Comparison of ENCODE assay signal across 24 cellular contexts in the genomic region with DNA sequence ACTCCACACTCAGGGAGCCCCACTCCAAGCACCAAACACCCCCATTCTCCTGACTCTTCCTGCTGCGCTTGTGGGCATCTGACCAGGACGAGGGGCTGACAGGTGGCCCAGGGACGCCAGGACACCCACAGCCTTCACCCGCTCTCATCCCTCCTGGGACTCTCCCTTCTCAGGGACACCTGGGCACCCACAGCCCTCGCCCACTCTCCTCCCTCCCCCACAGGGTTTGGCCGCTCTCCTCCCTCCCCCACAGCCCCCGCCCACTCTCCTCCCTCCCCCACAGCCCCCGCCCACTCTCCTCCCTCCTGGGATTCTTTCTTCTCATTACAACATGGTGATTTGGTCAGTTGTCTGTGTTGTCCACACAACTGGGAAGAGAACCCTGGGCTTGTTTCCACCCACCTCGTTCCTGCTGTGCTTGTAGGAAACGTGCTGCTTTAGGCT. TPM values are rescaled to one million over a fixed set of nuclear protein-coding genes. Genes with fewer than 3 reads are reported as not detected.
DNase-seq lines count a peak whose midpoint lies in the region; FAIRE-seq and TF ChIP-seq lines count a peak whose summit lies in the region.
"Had no signal": no experiment of that assay in that cellular context is flagged by ENCODE, and none has a peak within 500 bp of the region (broad histone marks: within the 10 kb centered on the region; RNA-seq: fewer than 3 reads in every experiment).

No MANE protein-coding gene starts in this region.

- H3K4ac ChIP-seq in mesenchymal stem cell (ENCODE audit: low read depth in 1 of 2, low read length in 2 of 2), result no peak overlapping the region

- H3K23ac ChIP-seq in mesenchymal stem cell (ENCODE audit: low read length in 2 of 2), result no peak overlapping the region

- H3K27me3 ChIP-seq in BLaER1 (no peaks in the 10 kb centered on the region), mesenchymal stem cell (ENCODE audit: control insufficient read depth in 1 of 2, insufficient read depth in 1 of 2, low read length in 2 of 2) (no peaks in the 10 kb centered on the region)
- H3K27me3 ChIP-seq: right lobe of liver, tibial artery had no signal

- no peak overlapping the region for H3K18ac ChIP-seq in mesenchymal stem cell (ENCODE audit: low read depth in 1 of 2, low read length in 2 of 2)

- TF ChIP-seq POLR2A in Raji (IDR thresholded peaks at IDR 0.05; ENCODE audit: insufficient read depth, low read depth, low read length), result peak; percentile 53; the same call in 1 of the 2 replicates

- H3K36me3 ChIP-seq in BLaER1 (peaks cover 66% of the 10 kb centered on the region), mesenchymal stem cell (ENCODE audit: control insufficient read depth in 1 of 2, insufficient read depth in 2 of 2, low read depth in 1 of 2, low read length in 2 of 2) (peaks cover 54 to 67% of the 10 kb centered on the region in 2 experiments)
- H3K36me3 ChIP-seq: right lobe of liver had no signal

- H3K27ac ChIP-seq in BLaER1, result peak overlapping the region; percentile 35; the same call in 1 of the 2 replicates
- H3K27ac ChIP-seq in mesenchymal stem cell (ENCODE audit: low read length, poor library complexity, severe bottlenecking), result no peak overlapping the region
- no peak overlapping the region for H3K27ac ChIP-seq in substantia nigra (ENCODE audit: low read depth, low read length, poor library complexity, severe bottlenecking)
- H3K27ac ChIP-seq: right lobe of liver, tibial artery had no signal

- H4K8ac ChIP-seq in mesenchymal stem cell (ENCODE audit: low read length), result no peak overlapping the region

- H2BK120ac ChIP-seq in mesenchymal stem cell (ENCODE audit: low read depth, low read length), result no peak overlapping the region

- H4K20me1 ChIP-seq in BLaER1, result no peaks in the 10 kb centered on the region

- H3K79me1 ChIP-seq in mesenchymal stem cell (replicated peaks; ENCODE audit: low read length, poor library complexity, severe bottlenecking), result peaks cover 4% of the 10 kb centered on the region

- no peak overlapping the region for H4K91ac ChIP-seq in mesenchymal stem cell (ENCODE audit: low read length)

- H2BK5ac ChIP-seq in mesenchymal stem cell (ENCODE audit: low read depth, low read length, poor library complexity, severe bottlenecking), result no peak overlapping the region

- H3K4me3 ChIP-seq in BLaER1, result no peak overlapping the region
- no peak overlapping the region for H3K4me3 ChIP-seq in mesenchymal stem cell (ENCODE audit: insufficient read depth in 1 of 2, low read depth in 1 of 2, low read length in 2 of 2)
- H3K4me3 ChIP-seq: right lobe of liver, tibial artery had no signal

- H2BK12ac ChIP-seq in mesenchymal stem cell (ENCODE audit: low read length in 2 of 2), result no peak overlapping the region

- no peak overlapping the region for H2BK15ac ChIP-seq in mesenchymal stem cell (ENCODE audit: low read depth, poor library complexity, severe bottlenecking)

- DNase-seq in GM19239 (ENCODE audit: insufficient read length, low spot score) (no peak), left kidney (ENCODE audit: low read depth, low spot score) (peak; percentile 38), mesenchymal stem cell (no peak), substantia nigra (lab: John Stamatoyannopoulos, UW) (no peak), globus pallidus (ENCODE audit: low spot score) (no peak)
- no peak for DNase-seq in stimulated activated CD4-positive, alpha-beta T cell treated with anti-CD3 and anti-CD28 coated beads, Interleukin-12 subunit alpha, Interleukin-12 subunit beta, amount 100 ng/mL, for 4 hours
- DNase-seq: activated CD4-positive, alpha-beta memory T cell treated with anti-CD3 and anti-CD28 coated beads, Interleukin-2, amount 10 ng/mL, durations not matched to agents 7 days and 5 days; activated naive CD4-positive, alpha-beta T cell; activated T-cell treated with anti-CD3 and anti-CD28 coated beads for 4 hours; anterior cingulate cortex; effector CD8-positive, alpha-beta T cell; foreskin melanocyte; kidney; mesendoderm; naive thymus-derived CD8-positive, alpha-beta T cell; NCI-H1436; NCI-H2171; PC-3; right lobe of liver; T-helper 17 cell; tibial artery had no signal

- H3K4me2 ChIP-seq in BLaER1 (peak overlapping the region; percentile 36; the same call in 1 of the 2 replicates), mesenchymal stem cell (ENCODE audit: low read length, poor library complexity, severe bottlenecking) (no peak overlapping the region)

- no peak overlapping the region for H2AK5ac ChIP-seq in mesenchymal stem cell (ENCODE audit: low read length, severe bottlenecking)

- H3K9ac ChIP-seq in BLaER1, result no peak overlapping the region
- no peak overlapping the region for H3K9ac ChIP-seq in mesenchymal stem cell (ENCODE audit: low read length)

- peaks cover 77% of the 10 kb centered on the region for H3K4me1 ChIP-seq in BLaER1
- peaks cover 2% of the 10 kb centered on the region for H3K4me1 ChIP-seq in mesenchymal stem cell (ENCODE audit: control insufficient read depth, insufficient read depth, low read depth, low read length)
- H3K4me1 ChIP-seq: right lobe of liver, tibial artery had no signal

- peak; percentile 66 for FAIRE-seq in GM19239 (lab: Jason Lieb, UNC)
- FAIRE-seq: HepG2, kidney had no signal

- WGBS in mesenchymal stem cell, result 92% methylated on average over 7 of the region's 10 CpGs

- peaks cover 2% of the 10 kb centered on the region for H3K9me3 ChIP-seq in BLaER1
- peaks cover 5% of the 10 kb centered on the region for H3K9me3 ChIP-seq in mesenchymal stem cell (ENCODE audit: control insufficient read depth, low read length)
- H3K9me3 ChIP-seq: right lobe of liver, tibial artery had no signal

- H2AFZ ChIP-seq in mesenchymal stem cell (ENCODE audit: low read depth, low read length), result no peak overlapping the region

- H3K14ac ChIP-seq in mesenchymal stem cell (ENCODE audit: low read length in 2 of 2), result no peak overlapping the region

RNA-seq across cellular contexts. Expression of a gene that starts 43.4 kb away (rescaled TPM):
- polyA plus RNA-seq in mesenchymal stem cell (2013, experiment 1 of 2), result 2.5 TPM
- polyA plus RNA-seq in mesenchymal stem cell (2013, experiment 2 of 2), result 2.1 TPM
